8 cellular contexts compared by ENCODE assay signal in the genomic region with DNA sequence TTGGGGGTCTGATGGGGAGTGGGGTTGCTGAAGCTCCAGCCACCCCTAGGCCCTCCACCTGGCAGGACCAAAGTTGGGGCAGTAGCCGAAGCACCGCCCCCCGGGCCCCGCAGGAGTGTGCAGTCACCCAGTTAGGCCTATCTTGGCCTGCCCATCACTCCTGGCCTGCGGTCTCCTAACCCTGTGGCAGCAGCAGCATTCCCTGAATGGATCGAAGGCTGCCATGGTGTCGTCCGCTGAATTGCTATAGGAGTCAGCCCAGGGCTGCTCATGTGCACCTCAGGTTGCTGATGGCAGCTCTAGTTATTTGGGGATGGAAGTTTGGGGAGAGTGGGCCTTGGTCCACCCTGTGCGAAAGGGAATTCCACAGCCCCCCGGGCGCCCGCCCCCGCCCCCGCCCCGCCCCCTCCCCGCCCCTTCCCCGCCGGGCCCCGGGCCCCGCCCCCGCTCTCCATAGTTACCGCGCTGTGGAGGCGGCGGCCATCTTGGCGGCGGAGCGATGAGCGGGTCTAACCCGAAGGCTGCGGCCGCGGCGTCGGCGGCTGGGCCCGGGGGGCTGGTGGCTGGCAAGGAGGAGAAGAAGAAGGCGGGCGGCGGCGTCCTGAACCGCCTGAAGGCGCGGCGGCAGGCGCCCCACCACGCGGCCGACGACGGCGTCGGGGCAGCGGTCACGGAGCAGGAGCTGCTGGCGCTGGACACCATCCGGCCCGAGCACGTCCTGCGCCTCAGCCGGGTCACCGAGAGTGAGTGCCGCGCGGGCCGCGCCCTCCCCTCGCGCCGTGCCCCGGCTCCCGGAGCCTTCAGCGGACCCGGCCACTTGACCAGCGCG. TPM values are rescaled to one million over a fixed set of nuclear protein-coding genes. Genes with fewer than 3 reads are reported as not detected.
DNase-seq lines count a peak whose midpoint lies in the region; ATAC-seq lines count a peak whose summit lies in the region.

Gene UNC119B (plus strand): TSS at position 483 of the 829 bp plus-strand sequence. CDS start 17 bp downstream, at position 500.

- H3K14ac ChIP-seq in mesenchymal stem cell (ENCODE audit: low read length in 2 of 2): peak within 1 kb of the TSS in 1 of 2 experiments; percentile 96

- H2BK12ac ChIP-seq in mesenchymal stem cell (ENCODE audit: low read length in 2 of 2): peak within 1 kb of the TSS in 1 of 2 experiments; percentile 52

- H2BK120ac ChIP-seq in mesenchymal stem cell (ENCODE audit: low read depth, low read length): peak within 1 kb of the TSS; percentile 92

- H2BK15ac ChIP-seq in mesenchymal stem cell (ENCODE audit: low read depth, poor library complexity, severe bottlenecking): peak within 1 kb of the TSS; percentile 78

- 4% methylated on average over 34 of the region's 76 CpGs for WGBS in mesenchymal stem cell

- H3K27ac ChIP-seq in mesenchymal stem cell (ENCODE audit: low read length, poor library complexity, severe bottlenecking): peak within 1 kb of the TSS; percentile 47

- peak within 1 kb of the TSS; percentile 78 for H4K8ac ChIP-seq in mesenchymal stem cell (ENCODE audit: low read length)

- H3K27me3 ChIP-seq in mesenchymal stem cell (ENCODE audit: control insufficient read depth in 1 of 2, insufficient read depth in 1 of 2, low read length in 2 of 2): no peaks in the 10 kb centered on the region

- peak; percentile 72 for ATAC-seq in HG03025 (IDR thresholded peaks at IDR 0.05; ENCODE audit: low FRiP score, unreplicated experiment)
- ATAC-seq in effector memory CD8-positive, alpha-beta T cell (replicated peaks): peak; percentile 81

- H2BK5ac ChIP-seq in mesenchymal stem cell (ENCODE audit: low read depth, low read length, poor library complexity, severe bottlenecking): no peak within 1 kb of the TSS

- peaks cover 19 to 31% of the 10 kb centered on the region in 2 experiments for H3K36me3 ChIP-seq in mesenchymal stem cell (ENCODE audit: control insufficient read depth in 1 of 2, insufficient read depth in 2 of 2, low read depth in 1 of 2, low read length in 2 of 2)

- peaks cover 12% of the 10 kb centered on the region for H3K79me1 ChIP-seq in mesenchymal stem cell (replicated peaks; ENCODE audit: low read length, poor library complexity, severe bottlenecking)

- H3K9me3 Mint-ChIP-seq in effector memory CD8-positive, alpha-beta T cell: no peaks in the 10 kb centered on the region

- peaks cover 2% of the 10 kb centered on the region for H3K36me3 Mint-ChIP-seq in effector memory CD8-positive, alpha-beta T cell (ENCODE audit: insufficient read depth)

- H3K27me3 Mint-ChIP-seq in effector memory CD8-positive, alpha-beta T cell: no peaks in the 10 kb centered on the region

- H3K18ac ChIP-seq in mesenchymal stem cell (ENCODE audit: low read depth in 1 of 2, low read length in 2 of 2): peak within 1 kb of the TSS; percentile 68 to 96

- peak within 1 kb of the TSS; percentile 76 for H2AFZ ChIP-seq in mesenchymal stem cell (ENCODE audit: low read depth, low read length)

- H3K27ac Mint-ChIP-seq in effector memory CD8-positive, alpha-beta T cell: peak within 1 kb of the TSS; percentile 90 to 91

- CTCF ChIA-PET in activated CD8-positive, alpha-beta memory T cell treated with anti-CD3 and anti-CD28 coated beads for 36 hours (lab: Charles Lee): interaction anchor here (0.8 to 2.5 kb wide), 4 partner anchors 61 to 262 kb away, joined by 3 to 15 read pairs (median 6); no protein-coding TSS in a partner anchor

- H3K9me3 ChIP-seq in mesenchymal stem cell (ENCODE audit: control insufficient read depth, low read length): no peaks in the 10 kb centered on the region

- POLR2A ChIA-PET in activated CD8-positive, alpha-beta memory T cell treated with anti-CD3 and anti-CD28 coated beads for 36 hours (lab: Charles Lee): interaction anchor here (0.5 to 1.0 kb wide), 5 partner anchors 15 to 349 kb away, joined by 3 to 5 read pairs (median 4); partner anchors contain the start of gene POP5

- peak within 1 kb of the TSS; percentile 90 for H3K4me3 Mint-ChIP-seq in effector memory CD8-positive, alpha-beta T cell

- peaks cover 11% of the 10 kb centered on the region for H3K4me1 ChIP-seq in mesenchymal stem cell (ENCODE audit: control insufficient read depth, insufficient read depth, low read depth, low read length)

- peak within 1 kb of the TSS; percentile 47 to 87 for H3K23ac ChIP-seq in mesenchymal stem cell (ENCODE audit: low read length in 2 of 2)

- H4K91ac ChIP-seq in mesenchymal stem cell (ENCODE audit: low read length): peak within 1 kb of the TSS; percentile 83

- H3K9ac ChIP-seq in mesenchymal stem cell (ENCODE audit: low read length): peak within 1 kb of the TSS; percentile 91

- peaks cover 29 to 33% of the 10 kb centered on the region in 2 donors for H3K4me1 Mint-ChIP-seq in effector memory CD8-positive, alpha-beta T cell (ENCODE audit: low read depth in 2 of 2)

- peak within 1 kb of the TSS; percentile 83 for H3K4ac ChIP-seq in mesenchymal stem cell (ENCODE audit: low read depth in 1 of 2, low read length in 2 of 2)

- no peak within 1 kb of the TSS for H2AK5ac ChIP-seq in mesenchymal stem cell (ENCODE audit: low read length, severe bottlenecking)

- H3K4me2 ChIP-seq in mesenchymal stem cell (ENCODE audit: low read length, poor library complexity, severe bottlenecking): peak within 1 kb of the TSS; percentile 92

- DNase-seq in NCI-H2081 (lab: John Stamatoyannopoulos, UW): peak; percentile 24 to 65
- DNase-seq in NCI-H2081 treated with DMSO at 0.1 percent for 48 hours (lab: John Stamatoyannopoulos, UW): no peak
- DNase-seq in NCI-H526 (lab: John Stamatoyannopoulos, UW): peak; percentile 31 to 73
- DNase-seq in effector memory CD8-positive, alpha-beta T cell: peak; percentile 60 to 63 (median 60)
- DNase-seq in mesenchymal stem cell: peak; percentile 54
- peak; percentile 46 for DNase-seq in stimulated activated CD8-positive, alpha-beta memory T cell treated with anti-CD3 and anti-CD28 coated beads, Interleukin-12 subunit alpha, Interleukin-12 subunit beta, amount 100 ng/mL, for 24 hours (ENCODE audit: extremely low read depth)

- peak within 1 kb of the TSS; percentile 86 to 91 for H3K4me3 ChIP-seq in mesenchymal stem cell (ENCODE audit: insufficient read depth in 1 of 2, low read depth in 1 of 2, low read length in 2 of 2)

RNA-seq across cellular contexts. Expression of gene UNC119B, which starts in this region (rescaled TPM):
- 10 to 100 TPM; 26.2 to 29.8 TPM for total RNA-seq in activated CD8-positive, alpha-beta memory T cell treated with anti-CD3 and anti-CD28 coated beads for 36 hours
- polyA plus RNA-seq in mesenchymal stem cell (2013, experiment 1 of 2): 14.0 TPM
- polyA plus RNA-seq in mesenchymal stem cell (2013, experiment 2 of 2): 13.8 TPM
